ENCODE assay signal across 32 cellular contexts in the genomic region with DNA sequence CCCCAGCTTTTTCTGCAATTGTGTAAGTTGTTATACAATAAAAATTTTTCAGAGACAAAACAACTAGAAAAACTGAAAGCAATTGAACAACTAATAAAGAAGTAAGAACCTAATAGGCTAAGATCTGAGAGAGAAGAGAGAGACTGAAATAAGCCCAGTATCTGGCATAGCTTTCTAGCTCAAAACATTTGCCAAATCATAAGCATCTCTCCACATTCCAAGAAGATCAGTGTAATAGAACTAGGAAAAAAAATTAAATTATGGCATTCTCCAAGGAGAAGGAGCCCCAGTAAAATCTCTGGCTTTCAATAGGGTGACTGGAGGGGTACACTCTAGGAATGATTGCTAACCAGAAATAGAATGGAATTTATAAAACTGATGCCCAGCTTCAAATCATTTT. TPM values are rescaled to one million over a fixed set of nuclear protein-coding genes. Genes with fewer than 3 reads are reported as not detected.
A peak's percentile ranks its signal among the peaks of the same experiment; 100 is the strongest.
DNase-seq lines count a peak whose midpoint lies in the region; ATAC-seq, FAIRE-seq and TF ChIP-seq lines count a peak whose summit lies in the region.
"Had no signal": no experiment of that assay in that cellular context is flagged by ENCODE, and none has a peak within 500 bp of the region (broad histone marks: within the 10 kb centered on the region; RNA-seq: fewer than 3 reads in every experiment).

No MANE protein-coding gene starts in this region.

- DNase-seq in HCT116 (ENCODE audit: low read depth, low spot score) (no peak), astrocyte (ENCODE audit: low read depth) (peak; percentile 48), fibroblast of peridontal ligament (ENCODE audit: extremely low read depth) (peak; percentile 79), stromal cell of bone marrow (ENCODE audit: low read depth) (peak; percentile 13), osteocyte (ENCODE audit: extremely low spot score, unreplicated experiment) (no peak), lower lobe of right lung (no peak)
- DNase-seq: activated CD4-positive, alpha-beta T cell treated with anti-CD3 and anti-CD28 coated beads for 48 hours; AML-193; aorta; Calu3; CD4-positive, CD25-positive, alpha-beta regulatory T cell; DMS79; dorsolateral prefrontal cortex; esophagus squamous epithelium; GF-D8; left ventricle myocardium inferior; naive B cell; NCI-H446; NCI-H774; stimulated activated CD4-positive, alpha-beta T cell treated with anti-CD3 and anti-CD28 coated beads, Interleukin-4, amount 100 ng/mL, for 24 hours; T-cell; upper lobe of right lung; WERI-Rb-1 had no signal

- H2AFZ ChIP-seq in HCT116 (ENCODE audit: low read depth, low read length, poor library complexity, severe bottlenecking), result peak overlapping the region; percentile 48
- H2AFZ ChIP-seq in astrocyte (ENCODE audit: low read depth, low read length), result no peak overlapping the region

- peak; percentile 47 for FAIRE-seq in astrocyte (lab: Jason Lieb, UNC)
- FAIRE-seq: endometrium, islet of Langerhans had no signal

- TF ChIP-seq RAD21 in HCT116 (IDR thresholded peaks at IDR 0.05; ENCODE audit: low read depth), result no peak

- no peak overlapping the region for H3K4me3 Mint-ChIP-seq in astrocyte (ENCODE audit: unreplicated experiment)
- no peak overlapping the region for H3K4me3 Mint-ChIP-seq in osteocyte (ENCODE audit: unreplicated experiment)
- H3K4me3 Mint-ChIP-seq: CD4-positive, CD25-positive, alpha-beta regulatory T cell; central memory CD8-positive, alpha-beta T cell; IgD-negative memory B cell; naive B cell; T-cell had no signal

- no peak for TF ChIP-seq CTCF in HCT116 (IDR thresholded peaks at IDR 0.05 in 2 of 3, conservative IDR thresholded peaks at IDR 0.05 in 1 of 3; ENCODE audit: borderline replicate concordance in 1 of 3, insufficient read depth in 1 of 3, low read depth in 2 of 3, low read length in 2 of 3)
- TF ChIP-seq CTCF in astrocyte (IDR thresholded peaks at IDR 0.05; ENCODE audit: insufficient read depth, low read depth, low read length), result no peak
- no peak for TF ChIP-seq CTCF in gastroesophageal sphincter (IDR thresholded peaks at IDR 0.05)
- TF ChIP-seq CTCF in osteocyte (IDR thresholded peaks at IDR 0.05), result no peak
- TF ChIP-seq CTCF in lower lobe of right lung (IDR thresholded peaks at IDR 0.05), result no peak

- intact Hi-C loops in HCT116 (cut with micrococcal nuclease) (no loop called here), lower lobe of right lung (cut with DNase I) (no loop called here)

- BruUV-seq in HCT116 (replicated peaks; lab: Mats Ljungman, UMichigan), result no TSS peak

- TF ChIP-seq POLR2A in HCT116 (IDR thresholded peaks at IDR 0.05; ENCODE audit: borderline replicate concordance, extremely low read depth, insufficient read depth, insufficient read length) (no peak), gastroesophageal sphincter (IDR thresholded peaks at IDR 0.05) (no peak)

- no peaks in the 10 kb centered on the region for H4K20me1 ChIP-seq in HCT116 (ENCODE audit: insufficient read depth)
- no peaks in the 10 kb centered on the region for H4K20me1 ChIP-seq in astrocyte (ENCODE audit: insufficient read depth, low read length)

- TF ChIP-seq EP300 in gastroesophageal sphincter (IDR thresholded peaks at IDR 0.05), result no peak

- POLR2A ChIA-PET in HCT116 (lab: Charles Lee), result no interaction called here

- H3K4me1 Mint-ChIP-seq in astrocyte (ENCODE audit: low read depth, unreplicated experiment) (peaks cover 14% of the 10 kb centered on the region), osteocyte (ENCODE audit: unreplicated experiment) (peaks cover 18% of the 10 kb centered on the region)
- H3K4me1 Mint-ChIP-seq: CD4-positive, CD25-positive, alpha-beta regulatory T cell; central memory CD8-positive, alpha-beta T cell; T-cell had no signal

- H3K36me3 ChIP-seq in HCT116 (ENCODE audit: control insufficient read depth in 1 of 2, insufficient read depth in 2 of 2, low read length in 2 of 2) (no peaks in the 10 kb centered on the region), astrocyte (ENCODE audit: insufficient read depth, low read length) (no peaks in the 10 kb centered on the region), gastroesophageal sphincter (no peaks in the 10 kb centered on the region), lower lobe of right lung (no peaks in the 10 kb centered on the region)
- H3K36me3 ChIP-seq: esophagus squamous epithelium, left ventricle myocardium inferior, prostate gland, SJSA1, upper lobe of right lung, WERI-Rb-1 had no signal

- RAD21 ChIA-PET in HCT116 (lab: Charles Lee; ENCODE audit: low non-redundant PET in 1 of 2, low total read pairs in 2 of 2, uncharacterized antibody in 2 of 2, unreplicated experiment in 2 of 2), result no interaction called here

- no peaks in the 10 kb centered on the region for H3K27me3 ChIP-seq in HCT116 (ENCODE audit: insufficient read depth, low read length)
- H3K27me3 ChIP-seq in astrocyte (ENCODE audit: insufficient read depth, low read length), result no peaks in the 10 kb centered on the region
- no peaks in the 10 kb centered on the region for H3K27me3 ChIP-seq in gastroesophageal sphincter
- H3K27me3 ChIP-seq in lower lobe of right lung (ENCODE audit: low read depth), result no peaks in the 10 kb centered on the region
- H3K27me3 ChIP-seq: dorsolateral prefrontal cortex, esophagus squamous epithelium, SJSA1, upper lobe of right lung had no signal

- peaks cover 4% of the 10 kb centered on the region for H3K9me3 Mint-ChIP-seq in astrocyte (ENCODE audit: unreplicated experiment)
- H3K9me3 Mint-ChIP-seq in osteocyte (ENCODE audit: unreplicated experiment), result peaks cover 15% of the 10 kb centered on the region
- H3K9me3 Mint-ChIP-seq: central memory CD8-positive, alpha-beta T cell had no signal

- H3K27ac Mint-ChIP-seq in astrocyte (ENCODE audit: unreplicated experiment) (peak overlapping the region; percentile 100), osteocyte (ENCODE audit: unreplicated experiment) (no peak overlapping the region)
- H3K27ac Mint-ChIP-seq: activated naive CD4-positive, alpha-beta T cell treated with anti-CD3 and anti-CD28 coated beads, Interleukin-2, amount 50 U/mL, for 72 hours; CD4-positive, CD25-positive, alpha-beta regulatory T cell; IgD-negative memory B cell; naive B cell; T-cell had no signal

- H3K9me2 ChIP-seq in HCT116 (ENCODE audit: insufficient read depth), result no peaks in the 10 kb centered on the region

- no peak overlapping the region for H3K4me2 ChIP-seq in HCT116 (ENCODE audit: low read length)
- H3K4me2 ChIP-seq in astrocyte (ENCODE audit: low read length), result no peak overlapping the region

- H3K79me2 ChIP-seq in HCT116 (ENCODE audit: insufficient read depth, low read length), result no peaks in the 10 kb centered on the region
- H3K79me2 ChIP-seq in astrocyte (ENCODE audit: insufficient read depth, low read length), result no peaks in the 10 kb centered on the region

- no peaks in the 10 kb centered on the region for H3K27me3 Mint-ChIP-seq in astrocyte (ENCODE audit: low read depth, unreplicated experiment)
- no peaks in the 10 kb centered on the region for H3K27me3 Mint-ChIP-seq in osteocyte (ENCODE audit: unreplicated experiment)
- H3K27me3 Mint-ChIP-seq: IgD-negative memory B cell, naive B cell had no signal

- H3K9ac ChIP-seq in HCT116 (ENCODE audit: low read length) (no peak overlapping the region), astrocyte (ENCODE audit: low read length) (no peak overlapping the region)

- CTCF ChIA-PET in HCT116 (lab: Charles Lee), result no interaction called here

- H3K36me3 Mint-ChIP-seq in astrocyte (ENCODE audit: low read depth, unreplicated experiment) (peaks cover 2% of the 10 kb centered on the region), osteocyte (ENCODE audit: unreplicated experiment) (peaks cover 3% of the 10 kb centered on the region)
- H3K36me3 Mint-ChIP-seq: CD4-positive, CD25-positive, alpha-beta regulatory T cell; IgD-negative memory B cell; naive B cell; T-cell had no signal

- no peak for ATAC-seq in HCT116
- ATAC-seq in gastroesophageal sphincter, result no peak
- ATAC-seq in lower lobe of right lung, result no peak
- ATAC-seq: activated naive CD4-positive, alpha-beta T cell treated with anti-CD3 and anti-CD28 coated beads, Interleukin-2, amount 50 U/mL, for 72 hours; sciatic nerve; T-cell; upper lobe of right lung had no signal

- H3K27ac ChIP-seq in HCT116 (ENCODE audit: low read depth, low read length), result no peak overlapping the region
- H3K27ac ChIP-seq in astrocyte (ENCODE audit: low read depth, low read length), result peak overlapping the region; percentile 83
- no peak overlapping the region for H3K27ac ChIP-seq in gastroesophageal sphincter
- no peak overlapping the region for H3K27ac ChIP-seq in lower lobe of right lung
- H3K27ac ChIP-seq: dorsolateral prefrontal cortex, esophagus squamous epithelium, left ventricle myocardium inferior, prostate gland, upper lobe of right lung, WERI-Rb-1 had no signal

- H3K4me1 ChIP-seq in HCT116 (ENCODE audit: control insufficient read depth in 1 of 2, insufficient read depth in 2 of 2, low read length in 2 of 2) (peaks cover 0 to 15% of the 10 kb centered on the region in 2 experiments; a peak in 2 of 4 replicates), astrocyte (ENCODE audit: insufficient read depth, low read length) (peaks cover 13% of the 10 kb centered on the region), gastroesophageal sphincter (no peaks in the 10 kb centered on the region), lower lobe of right lung (no peaks in the 10 kb centered on the region)
- H3K4me1 ChIP-seq: esophagus squamous epithelium, left ventricle myocardium inferior, prostate gland, upper lobe of right lung had no signal

- H3K9me3 ChIP-seq in HCT116 (ENCODE audit: control insufficient read depth in 1 of 2, insufficient read depth in 1 of 2, low read depth in 1 of 2, low read length in 2 of 2) (no peaks in the 10 kb centered on the region), astrocyte (ENCODE audit: insufficient read depth, low read depth, low read length) (no peaks in the 10 kb centered on the region), gastroesophageal sphincter (no peaks in the 10 kb centered on the region), lower lobe of right lung (no peaks in the 10 kb centered on the region)
- H3K9me3 ChIP-seq: esophagus squamous epithelium, prostate gland, upper lobe of right lung had no signal

- H3K4me3 ChIP-seq in HCT116 (replicated peaks in 1 of 2; ENCODE audit: low read depth in 1 of 2, low read length in 2 of 2) (no peak overlapping the region), astrocyte (ENCODE audit: insufficient read depth, low read depth, low read length) (no peak overlapping the region), gastroesophageal sphincter (no peak overlapping the region), lower lobe of right lung (no peak overlapping the region)
- H3K4me3 ChIP-seq: dorsolateral prefrontal cortex, esophagus squamous epithelium, left ventricle myocardium inferior, prostate gland, SJSA1, upper lobe of right lung had no signal

TF ChIP-seq in HCT116, 20 proteins besides CTCF, POLR2A, EP300 and RAD21 (continues in another document):
- TF ChIP-seq SP1 (IDR thresholded peaks at IDR 0.05; ENCODE audit: low read depth) (no peak), JUND (IDR thresholded peaks at IDR 0.05) (no peak), TCF7L2 (IDR thresholded peaks at IDR 0.05; ENCODE audit: borderline replicate concordance, extremely low read depth, insufficient read depth, insufficient read length) (no peak), CBX3 (IDR thresholded peaks at IDR 0.05; ENCODE audit: low read depth) (no peak)

RNA-seq across cellular contexts. Expression of gene PPP3CA, which starts 19.0 kb away (rescaled TPM):
- total RNA-seq in HCT116 (2021; ENCODE audit: unreplicated experiment) (133 TPM), astrocyte (101 and 103 TPM in 2 replicates), gastroesophageal sphincter (10 to 100 TPM; 21.1 to 29.2 (median 24.8) TPM), osteocyte (40.5 and 41.5 TPM in 2 replicates), lower lobe of right lung (50.2 TPM)
- 34.1 and 53.4 TPM in 2 replicates for polyA plus RNA-seq in HCT116 (2012)

Comparison
In these comparisons a context has a peak if more than half of its experiments do, and no peak if none do; other contexts are left out.
1. DNase-seq: peak in astrocyte (single experiment), fibroblast of peridontal ligament (single experiment) and stromal cell of bone marrow (single experiment); none in HCT116 (single experiment), osteocyte (single experiment) and lower lobe of right lung (single experiment).